ENCODE assay signal across 29 cellular contexts in the genomic region with DNA sequence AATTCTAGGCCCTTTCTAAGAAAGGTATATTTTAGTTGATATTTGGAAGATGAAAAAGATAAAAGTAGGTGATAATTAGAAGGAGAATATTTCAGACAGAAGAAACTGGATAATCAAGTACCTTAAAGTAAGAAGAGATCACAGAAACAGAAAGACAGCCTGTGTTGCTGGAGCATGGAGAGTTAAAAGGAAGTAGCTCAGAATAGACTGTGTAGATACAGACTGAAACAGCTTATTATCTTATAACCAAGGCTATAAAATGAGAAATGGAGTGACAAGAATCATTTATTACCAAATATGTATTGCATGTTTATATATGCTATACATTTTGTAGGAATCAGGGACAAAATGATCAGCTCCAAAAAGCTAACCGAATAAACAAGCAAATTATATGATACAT.
"Had no signal": no experiment of that assay in that cellular context is flagged by ENCODE, and none has a peak within 500 bp of the region (broad histone marks: within the 10 kb centered on the region; RNA-seq: fewer than 3 reads in every experiment).

No MANE protein-coding gene starts in this region.

- H3K36me3 ChIP-seq: adrenal gland, cardiac muscle cell, colonic mucosa, right atrium auricular region, tibial nerve, WERI-Rb-1 had no signal

- H3K4me1 Mint-ChIP-seq: activated naive CD8-positive, alpha-beta T cell treated with anti-CD3 and anti-CD28 coated beads for 36 hours; naive B cell had no signal

- H3K4me3 Mint-ChIP-seq: activated CD4-positive, alpha-beta memory T cell treated with anti-CD3 and anti-CD28 coated beads for 36 hours; activated naive CD4-positive, alpha-beta T cell treated with anti-CD3 and anti-CD28 coated beads for 36 hours; activated naive CD8-positive, alpha-beta T cell treated with anti-CD3 and anti-CD28 coated beads for 36 hours; activated T-helper 1 cell treated with anti-CD3 and anti-CD28 coated beads, Interleukin-12 subunit alpha, Interleukin-12 subunit beta, Interleukin-2, Interleukin-4 antibody, amounts not matched to agents 30 ng/mL and 10 ng/mL and 1 ng/mL, durations not matched to agents 14 hours and 24 hours and 36 hours; naive B cell; T-helper 1 cell treated with Interleukin-12 subunit alpha and Interleukin-12 subunit beta and Interleukin-4 antibody, amounts not matched to agents 30 μg/mL and 1 μg/mL, for 36 hours had no signal

- DNase-seq: activated CD4-positive, alpha-beta memory T cell treated with anti-CD3 and anti-CD28 coated beads for 36 hours; activated CD4-positive, alpha-beta T cell treated with anti-CD3 and anti-CD28 coated beads for 48 hours; activated CD8-positive, alpha-beta memory T cell treated with anti-CD3 and anti-CD28 coated beads, Interleukin-2, amount 50 U/mL, for 4 hours; activated effector memory CD4-positive, alpha-beta T cell treated with anti-CD3 and anti-CD28 coated beads, Interleukin-2, amount 50 U/mL, for 16 hours; activated naive CD4-positive, alpha-beta T cell treated with anti-CD3 and anti-CD28 coated beads for 36 hours; activated naive CD8-positive, alpha-beta T cell treated with anti-CD3 and anti-CD28 coated beads for 36 hours; activated T-cell treated with anti-CD3 and anti-CD28 coated beads, Interleukin-2, amount 50 U/mL, for 1 hour; adrenal gland; aorta; body of pancreas; cerebellar nuclear complex; colonic mucosa; effector CD8-positive, alpha-beta T cell; islet precursor cell; left cardiac atrium; mammary epithelial cell; naive B cell; stimulated activated CD4-positive, alpha-beta T cell treated with anti-CD3 and anti-CD28 coated beads, Interleukin-1b, Interleukin-23, amount 100 ng/mL, for 48 hours; stimulated activated naive CD4-positive, alpha-beta T cell treated with Interleukin-2 at 50 U/mL for 16 hours; T-helper 9 cell; WERI-Rb-1 had no signal

- H3K27ac Mint-ChIP-seq: activated CD4-positive, alpha-beta memory T cell treated with anti-CD3 and anti-CD28 coated beads for 36 hours; activated naive CD4-positive, alpha-beta T cell treated with anti-CD3 and anti-CD28 coated beads for 36 hours; activated naive CD8-positive, alpha-beta T cell treated with anti-CD3 and anti-CD28 coated beads for 36 hours; activated T-helper 1 cell treated with anti-CD3 and anti-CD28 coated beads, Interleukin-12 subunit alpha, Interleukin-12 subunit beta, Interleukin-2, Interleukin-4 antibody, amounts not matched to agents 30 ng/mL and 10 ng/mL and 1 ng/mL, durations not matched to agents 14 hours and 24 hours and 36 hours; T-helper 1 cell treated with Interleukin-12 subunit alpha and Interleukin-12 subunit beta and Interleukin-4 antibody, amounts not matched to agents 30 μg/mL and 1 μg/mL, for 36 hours had no signal

- FAIRE-seq: frontal cortex had no signal

- H3K4me3 ChIP-seq: adrenal gland, body of pancreas, cardiac muscle cell, colonic mucosa, right atrium auricular region, smooth muscle cell, tibial nerve had no signal

- H3K9me3 Mint-ChIP-seq: activated CD4-positive, alpha-beta memory T cell treated with anti-CD3 and anti-CD28 coated beads for 36 hours; activated T-helper 1 cell treated with anti-CD3 and anti-CD28 coated beads, Interleukin-12 subunit alpha, Interleukin-12 subunit beta, Interleukin-2, Interleukin-4 antibody, amounts not matched to agents 30 ng/mL and 10 ng/mL and 1 ng/mL, durations not matched to agents 14 hours and 24 hours and 36 hours; T-helper 1 cell treated with Interleukin-12 subunit alpha and Interleukin-12 subunit beta and Interleukin-4 antibody, amounts not matched to agents 30 μg/mL and 1 μg/mL, for 36 hours had no signal

- H3K36me3 Mint-ChIP-seq: activated CD4-positive, alpha-beta memory T cell treated with anti-CD3 and anti-CD28 coated beads for 36 hours; activated naive CD8-positive, alpha-beta T cell treated with anti-CD3 and anti-CD28 coated beads for 36 hours; naive B cell had no signal

- H3K4me1 ChIP-seq: adrenal gland, body of pancreas, colonic mucosa, right atrium auricular region, tibial nerve had no signal

- H3K27me3 Mint-ChIP-seq: activated CD4-positive, alpha-beta memory T cell treated with anti-CD3 and anti-CD28 coated beads for 36 hours; activated naive CD8-positive, alpha-beta T cell treated with anti-CD3 and anti-CD28 coated beads for 36 hours; naive B cell had no signal

- ATAC-seq: activated CD4-positive, CD25-positive, alpha-beta regulatory T cell treated with anti-CD3 and anti-CD28 coated beads, Interleukin-2, amount 50 U/mL, for 24 hours; body of pancreas; left cardiac atrium had no signal

- H3K9me3 ChIP-seq: adrenal gland, body of pancreas, colonic mucosa, right atrium auricular region, tibial nerve had no signal
